In the genomic region with DNA sequence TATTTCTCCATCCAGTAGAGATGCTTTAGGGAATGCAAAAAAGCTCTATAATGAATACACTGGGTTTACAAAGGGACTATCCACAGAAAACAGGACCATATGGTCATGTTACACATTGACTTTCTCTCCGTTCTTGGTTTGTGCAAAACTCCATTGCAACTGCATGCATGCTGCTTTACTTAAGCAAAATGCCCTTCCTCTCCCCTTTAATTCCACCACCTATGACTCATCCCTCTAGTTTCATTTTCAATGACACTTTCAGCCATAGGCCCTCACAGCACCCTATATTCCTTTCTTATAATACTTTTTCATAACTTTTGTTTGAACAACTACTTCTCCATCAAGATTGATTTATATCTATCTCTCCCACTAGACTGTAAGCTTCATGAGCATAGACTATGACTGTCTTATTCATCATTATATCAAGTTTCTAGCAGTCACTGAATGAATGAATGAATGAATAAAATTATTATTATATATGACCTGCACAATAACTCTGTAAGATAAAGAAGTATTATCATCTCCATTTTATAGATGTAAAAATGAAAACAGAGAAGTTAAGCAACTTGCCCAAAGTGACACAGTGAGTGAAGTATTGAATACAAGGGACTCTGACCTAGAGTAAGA, we compare ENCODE assay signal across 1 cellular context.
TF ChIP-seq lines count a peak whose summit lies in the region.

No MANE protein-coding gene starts in this region.

TF ChIP-seq in GM23338, 12 proteins besides CTCF, POLR2A, EP300 and RAD21 (continued from another document):
- TF ChIP-seq ETS1 (IDR thresholded peaks at IDR 0.05) = no peak
- no peak for TF ChIP-seq JUNB (IDR thresholded peaks at IDR 0.05; ENCODE audit: unreplicated experiment)
- TF ChIP-seq CREB1 (CRISPR knock-in tag; IDR thresholded peaks at IDR 0.05; ENCODE audit: low read depth) = no peak
- TF ChIP-seq ZNF114 (CRISPR knock-in tag; IDR thresholded peaks at IDR 0.05) = no peak
- TF ChIP-seq EZH2phosphoT487 (IDR thresholded peaks at IDR 0.05; ENCODE audit: unreplicated experiment) = no peak
- TF ChIP-seq STAT1 (IDR thresholded peaks at IDR 0.05; ENCODE audit: unreplicated experiment) = no peak
- TF ChIP-seq NANOG (IDR thresholded peaks at IDR 0.05; ENCODE audit: borderline replicate concordance) = no peak
